ENCODE assay signal across 1 cellular context in genomic region chr17:2347805-2348685, GRCh38.
A peak's percentile ranks its signal among the peaks of the same experiment; 100 is the strongest.
TF ChIP-seq lines count a peak whose summit lies in the region.

No MANE protein-coding gene starts in this region.

TF ChIP-seq in IMR-90, 13 proteins besides CTCF, POLR2A, EP300 and RAD21 (continued from another document):
- TF ChIP-seq ELK1 (IDR thresholded peaks at IDR 0.05; ENCODE audit: borderline replicate concordance, low read depth, low read length) (no peak), MAFK (IDR thresholded peaks at IDR 0.05; ENCODE audit: low read depth, low read length) (no peak), CEBPB (IDR thresholded peaks at IDR 0.05; ENCODE audit: low read depth, low read length) (peak; percentile 90), FOS (IDR thresholded peaks at IDR 0.05; ENCODE audit: low read depth, low read length) (no peak), NFE2L2 (IDR thresholded peaks at IDR 0.05; ENCODE audit: low read depth, low read length) (no peak), MAZ (IDR thresholded peaks at IDR 0.05; ENCODE audit: borderline replicate concordance, low read depth, low read length) (peak; percentile 50; the same call in 1 of the 2 replicates), CHD1 (IDR thresholded peaks at IDR 0.05; ENCODE audit: low read depth, low read length) (no peak), SMC3 (IDR thresholded peaks at IDR 0.05; ENCODE audit: low read depth, low read length) (no peak), USF2 (IDR thresholded peaks at IDR 0.05; ENCODE audit: low read depth, low read length) (no peak)
